In the genomic region with DNA sequence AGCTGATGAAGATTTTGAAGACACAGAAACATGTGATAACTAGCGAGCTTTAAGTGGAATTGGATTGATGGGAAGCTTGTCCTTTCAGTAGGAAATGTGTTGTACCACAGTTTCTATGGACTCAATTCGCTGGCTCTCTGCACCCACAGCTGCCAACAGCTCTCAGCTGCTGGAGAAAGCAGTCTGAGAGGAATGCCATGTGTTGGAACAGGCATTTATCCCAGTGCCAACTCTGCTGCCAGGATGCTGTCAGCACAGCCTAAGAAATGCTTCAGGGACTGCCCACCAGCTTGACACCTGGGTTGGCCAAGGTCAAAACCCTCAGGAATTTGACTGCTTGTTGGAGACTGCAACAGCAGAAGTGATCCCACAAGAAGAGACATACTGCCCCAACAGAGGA, we compare ENCODE assay signal across 14 cellular contexts.
"Had no signal": no experiment of that assay in that cellular context is flagged by ENCODE, and none has a peak within 500 bp of the region (broad histone marks: within the 10 kb centered on the region; RNA-seq: fewer than 3 reads in every experiment).

No MANE protein-coding gene starts in this region.

- DNase-seq: activated CD4-positive, alpha-beta T cell treated with anti-CD3 and anti-CD28 coated beads, Interleukin-2, amount 10 ng/mL, durations not matched to agents 7 days and 5 days; activated CD8-positive, alpha-beta memory T cell treated with anti-CD3 and anti-CD28 coated beads, Interleukin-2, amount 50 U/mL, for 4 hours; activated naive CD4-positive, alpha-beta T cell treated with anti-CD3 and anti-CD28 coated beads for 36 hours; activated T-cell treated with anti-CD3 and anti-CD28 coated beads, Interleukin-2, amount 50 U/mL, for 4 hours; cerebellar nuclear complex; effector CD8-positive, alpha-beta T cell; left lung; naive thymus-derived CD8-positive, alpha-beta T cell; T1000; transverse colon had no signal

- ATAC-seq: activated T-cell treated with anti-CD3 and anti-CD28 coated beads, Interleukin-2, amount 50 U/mL, for 4 hours; esophagus mucosa; left lung; naive thymus-derived CD8-positive, alpha-beta T cell had no signal

- H3K4me3 ChIP-seq: left lung, suprapubic skin, transverse colon, vagina had no signal

- H3K9me3 ChIP-seq: left lung, suprapubic skin, transverse colon, vagina had no signal

- H3K27me3 ChIP-seq: left lung, suprapubic skin, transverse colon, vagina had no signal

- H3K27ac ChIP-seq: left lung, parathyroid adenoma, suprapubic skin, transverse colon, vagina had no signal

- H3K36me3 ChIP-seq: left lung, suprapubic skin, transverse colon, vagina had no signal

- H3K4me1 ChIP-seq: left lung, parathyroid adenoma, suprapubic skin, transverse colon, vagina had no signal
